Comparison of ENCODE assay signal across 8 cellular contexts in the genomic region with DNA sequence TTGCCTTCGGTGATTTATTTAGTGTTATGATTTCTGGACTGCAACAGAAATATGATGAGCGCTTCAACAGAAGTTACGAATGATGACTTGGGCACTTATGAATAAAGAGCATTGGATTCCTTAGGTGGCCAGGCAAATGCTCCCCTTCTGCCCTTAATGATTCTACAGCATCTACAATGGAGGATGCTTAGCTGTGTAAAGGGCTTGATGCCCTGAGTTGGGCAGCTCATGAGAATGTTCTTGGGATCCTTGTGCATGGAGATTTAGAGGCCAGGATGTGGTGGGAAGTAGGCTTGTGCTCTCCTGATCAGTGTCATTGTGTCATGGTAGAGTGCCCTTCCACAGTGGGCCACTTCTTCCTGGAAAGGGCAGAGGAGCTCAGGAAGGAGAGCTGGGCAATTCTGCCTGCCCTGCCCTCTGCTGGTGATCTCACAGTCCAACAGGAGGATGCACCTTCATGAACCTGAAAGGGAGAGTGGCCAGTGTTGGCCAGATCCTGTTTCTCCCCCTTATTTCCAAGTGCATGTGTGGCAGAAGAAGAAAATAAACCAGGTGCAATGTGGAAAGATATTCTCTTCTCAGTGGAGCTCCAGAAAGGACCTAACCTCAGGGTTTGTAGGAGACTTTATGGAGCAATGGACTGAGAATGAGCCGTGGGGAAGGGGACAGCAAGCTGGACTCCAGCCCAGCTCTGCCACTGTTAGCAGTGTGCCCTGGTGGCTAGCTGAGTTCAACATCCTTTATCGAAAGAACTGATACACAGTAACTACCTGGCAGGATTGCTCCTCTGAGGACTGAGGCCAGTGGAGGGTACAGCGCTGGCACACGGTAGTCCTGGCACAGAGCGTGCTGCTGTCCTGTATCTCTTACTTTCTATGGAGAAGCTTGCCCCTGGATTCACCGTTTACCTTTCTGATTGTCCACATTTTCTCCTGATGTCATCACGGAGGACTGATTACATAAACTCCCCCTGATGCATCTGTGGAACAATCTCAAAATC.
DNase-seq lines count a peak whose midpoint lies in the region; ATAC-seq, FAIRE-seq and TF ChIP-seq lines count a peak whose summit lies in the region.

No MANE protein-coding gene starts in this region.

- peaks cover 3% of the 10 kb centered on the region for H3K9me3 ChIP-seq in WERI-Rb-1 (ENCODE audit: severe bottlenecking)
- H3K9me3 ChIP-seq in HepG2 (ENCODE audit: low read length): 0 out of 2 replicates have a peak, but pooled peaks cover 4% of the 10 kb centered on the region
- no peaks in the 10 kb centered on the region for H3K9me3 ChIP-seq in thyroid gland

- BruUV-seq in HepG2 (replicated peaks; lab: Mats Ljungman, UMichigan): no TSS peak

- TF ChIP-seq EP300 in HepG2 (IDR thresholded peaks at IDR 0.05; ENCODE audit: low read depth in 2 of 2, low read length in 2 of 2) (no peak), HepG2 (CRISPR knock-in tag; IDR thresholded peaks at IDR 0.05; ENCODE audit: borderline replicate concordance) (no peak)

- intact Hi-C loops in HepG2 (cut with micrococcal nuclease; ENCODE audit: unreplicated experiment): no loop called here
- intact Hi-C loops in thyroid gland (cut with DNase I): no loop called here

- TF ChIP-seq CTCF in WERI-Rb-1 (IDR thresholded peaks at IDR 0.05; ENCODE audit: low read depth, low read length) (peak; percentile 94), HepG2 (CRISPR knock-in tag; IDR thresholded peaks at IDR 0.05) (peak; percentile 70), thyroid gland (IDR thresholded peaks at IDR 0.05) (no peak)

- H3K36me3 ChIP-seq in WERI-Rb-1: no peaks in the 10 kb centered on the region
- no peaks in the 10 kb centered on the region for H3K36me3 ChIP-seq in HepG2 (replicated peaks in 1 of 2; ENCODE audit: control insufficient read depth in 1 of 2, insufficient read depth in 2 of 2, low read length in 2 of 2)
- no peaks in the 10 kb centered on the region for H3K36me3 ChIP-seq in thyroid gland

- no peak for TF ChIP-seq RAD21 in HepG2 (CRISPR knock-in tag; IDR thresholded peaks at IDR 0.05)

- WGBS in HepG2 (ENCODE audit: low lambda C conversion rate): 63% methylated on average over 10 of the region's 10 CpGs
- WGBS in thyroid gland, 2 donors: 91 to 94% methylated on average over 10 of the region's 10 CpGs

- no peak overlapping the region for H2AFZ ChIP-seq in HepG2 (ENCODE audit: low read length)

- no peak overlapping the region for H3K9ac ChIP-seq in HepG2 (ENCODE audit: insufficient read depth, low read depth, low read length)

- no peak overlapping the region for H3K4me2 ChIP-seq in HepG2 (ENCODE audit: low read depth, low read length)

- ATAC-seq in HepG2: peak; percentile 91
- no peak for ATAC-seq in activated CD4-positive, CD25-positive, alpha-beta regulatory T cell treated with anti-CD3 and anti-CD28 coated beads, Interleukin-2, amount 50 U/mL, for 24 hours

- no peaks in the 10 kb centered on the region for H3K79me2 ChIP-seq in HepG2 (ENCODE audit: insufficient read depth, low read length)

- no peaks in the 10 kb centered on the region for H3K27me3 ChIP-seq in WERI-Rb-1 (ENCODE audit: insufficient read depth, low read depth, severe bottlenecking)
- no peaks in the 10 kb centered on the region for H3K27me3 ChIP-seq in HepG2 (ENCODE audit: control insufficient read depth in 1 of 2, insufficient read depth in 2 of 2, low read length in 2 of 2)
- H3K27me3 ChIP-seq in thyroid gland: no peaks in the 10 kb centered on the region

- in situ Hi-C loops in HepG2 (cut with HindIII; ENCODE audit: extremely low pct_ligation_motif_present, low pct_unique_long_range_greater_than_20kb): no loop called here

- H3K4me3 ChIP-seq in WERI-Rb-1 (ENCODE audit: low read depth, low read length) (no peak overlapping the region), HepG2 (replicated peaks in 1 of 3; ENCODE audit: insufficient read depth in 1 of 3, low read depth in 2 of 3, low read length in 3 of 3) (no peak overlapping the region), thyroid gland (replicated peaks in 1 of 3) (no peak overlapping the region)

- H3K27ac ChIP-seq in WERI-Rb-1 (no peak overlapping the region), HepG2 (ENCODE audit: extremely low read length, insufficient read depth, low read length) (no peak overlapping the region), thyroid gland (no peak overlapping the region)

- H3K4me1 ChIP-seq in HepG2 (ENCODE audit: insufficient read depth, low read length) (no peaks in the 10 kb centered on the region), thyroid gland (no peaks in the 10 kb centered on the region)

- DNase-seq in EL (peak; percentile 63), HK-2 (ENCODE audit: unreplicated experiment) (peak; percentile 46), WERI-Rb-1 (peak; percentile 69), HepG2 (ENCODE audit: low spot score) (peak; percentile 16), thyroid gland (no peak), GM19239 (ENCODE audit: insufficient read length, low spot score) (no peak), mucosa of gallbladder (ENCODE audit: low spot score) (no peak)

- CTCF ChIA-PET in HepG2 (lab: Yijun Ruan, JAX; ENCODE audit: low intra/inter-chr PET ratio, low total read pairs): no interaction called here

- FAIRE-seq in HepG2 (lab: Jason Lieb, UNC): no peak
- no peak for FAIRE-seq in GM19239 (lab: Jason Lieb, UNC)

- TF ChIP-seq POLR2A in HepG2 (IDR thresholded peaks at IDR 0.05; ENCODE audit: insufficient read depth in 1 of 2, low read depth in 2 of 2, low read length in 2 of 2) (no peak), thyroid gland (IDR thresholded peaks at IDR 0.05) (no peak)

- H4K20me1 ChIP-seq in HepG2 (ENCODE audit: insufficient read depth, low read length): no peaks in the 10 kb centered on the region

- POLR2A ChIA-PET in HepG2 (lab: Yijun Ruan, JAX): no interaction called here

TF ChIP-seq in HepG2, 621 proteins besides CTCF, POLR2A, EP300 and RAD21:
- TF ChIP-seq STAG1 (CRISPR knock-in tag; IDR thresholded peaks at IDR 0.05) (peak; percentile 51), SMC3 (IDR thresholded peaks at IDR 0.05; ENCODE audit: low read length) (peak; percentile 50), ZNF235 (CRISPR knock-in tag; IDR thresholded peaks at IDR 0.05; ENCODE audit: borderline replicate concordance) (no peak)

Comparison
In these comparisons a context has a peak if more than half of its experiments do, and no peak if none do; other contexts are left out.
1. DNase-seq: peak in EL (single experiment), HK-2 (single experiment), WERI-Rb-1 (single experiment) and HepG2 (single experiment); none in thyroid gland (0 of 2), GM19239 (single experiment) and mucosa of gallbladder (single experiment).
2. CTCF ChIP-seq: peak in WERI-Rb-1 (single experiment) and HepG2 (single experiment); none in thyroid gland (0 of 6).